ENCODE assay signal across 19 cellular contexts in the genomic region with DNA sequence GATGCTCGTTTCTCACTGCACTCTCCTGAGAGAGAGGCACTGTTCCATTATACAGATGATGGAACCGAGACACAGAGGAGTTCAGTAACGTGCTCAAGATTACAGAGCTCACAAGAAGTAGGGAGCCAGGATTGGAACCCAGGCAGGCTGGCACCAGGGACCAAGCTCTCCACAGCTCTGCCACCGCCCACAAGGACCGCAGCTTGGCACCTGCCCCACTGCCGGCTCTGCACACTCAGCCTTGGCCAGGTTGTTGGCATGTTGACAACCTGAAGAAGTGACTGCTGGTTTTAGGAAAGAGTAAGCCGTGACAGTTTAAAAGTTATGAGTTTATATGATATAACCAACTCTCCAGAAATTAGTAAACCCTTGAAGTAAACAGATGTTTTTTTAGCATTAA. TPM values are rescaled to one million over a fixed set of nuclear protein-coding genes. Genes with fewer than 3 reads are reported as not detected.
A peak's percentile ranks its signal among the peaks of the same experiment; 100 is the strongest.
DNase-seq lines count a peak whose midpoint lies in the region; ATAC-seq and FAIRE-seq lines count a peak whose summit lies in the region.
"Had no signal": no experiment of that assay in that cellular context is flagged by ENCODE, and none has a peak within 500 bp of the region (broad histone marks: within the 10 kb centered on the region; RNA-seq: fewer than 3 reads in every experiment).

No MANE protein-coding gene starts in this region.

- no peak for ATAC-seq in activated naive CD8-positive, alpha-beta T cell treated with anti-CD3 and anti-CD28 coated beads, Interleukin-2, amount 50 U/mL, for 24 hours
- ATAC-seq in T-helper 17 cell, result no peak
- ATAC-seq in left cardiac atrium, result peak; percentile 41 to 62
- ATAC-seq in stimulated activated naive CD8-positive, alpha-beta T cell treated with anti-CD3 and anti-CD28 coated beads, Interleukin-15, amount 100 ng/mL, for 72 hours, result no peak

- no peaks in the 10 kb centered on the region for H3K9me3 Mint-ChIP-seq in activated naive CD8-positive, alpha-beta T cell (ENCODE audit: low read depth)
- no peaks in the 10 kb centered on the region for H3K9me3 Mint-ChIP-seq in activated naive CD8-positive, alpha-beta T cell treated with anti-CD3 and anti-CD28 coated beads, Interleukin-2, amount 50 U/mL, for 24 hours
- H3K9me3 Mint-ChIP-seq in stimulated activated naive CD8-positive, alpha-beta T cell treated with anti-CD3 and anti-CD28 coated beads, Interleukin-15, amount 100 ng/mL, for 72 hours, result no peaks in the 10 kb centered on the region
- H3K9me3 Mint-ChIP-seq: CD14-positive monocyte; IgD-negative memory B cell; nephron progenitor cell; T-helper 2 cell treated with Interferon-gamma antibody and Interleukin-4, amounts not matched to agents 5 μg/mL and 100 μg/mL, for 36 hours had no signal

- peak overlapping the region; percentile 36 for H3K27ac Mint-ChIP-seq in activated naive CD8-positive, alpha-beta T cell
- H3K27ac Mint-ChIP-seq in activated naive CD8-positive, alpha-beta T cell treated with anti-CD3 and anti-CD28 coated beads, Interleukin-2, amount 50 U/mL, for 24 hours, result no peak overlapping the region
- H3K27ac Mint-ChIP-seq in T-helper 17 cell, result peak overlapping the region; percentile 29
- H3K27ac Mint-ChIP-seq in stimulated activated naive CD8-positive, alpha-beta T cell treated with anti-CD3 and anti-CD28 coated beads, Interleukin-15, amount 100 ng/mL, for 72 hours, result peak overlapping the region; percentile 79 to 85
- H3K27ac Mint-ChIP-seq: nephron progenitor cell; T-helper 2 cell treated with Interferon-gamma antibody and Interleukin-4, amounts not matched to agents 5 μg/mL and 100 μg/mL, for 36 hours had no signal

- peaks cover 9% of the 10 kb centered on the region for H3K4me1 Mint-ChIP-seq in activated naive CD8-positive, alpha-beta T cell (ENCODE audit: low read depth)
- no peaks in the 10 kb centered on the region for H3K4me1 Mint-ChIP-seq in activated naive CD8-positive, alpha-beta T cell treated with anti-CD3 and anti-CD28 coated beads, Interleukin-2, amount 50 U/mL, for 24 hours
- peaks cover 16% of the 10 kb centered on the region for H3K4me1 Mint-ChIP-seq in T-helper 17 cell
- H3K4me1 Mint-ChIP-seq in stimulated activated naive CD8-positive, alpha-beta T cell treated with anti-CD3 and anti-CD28 coated beads, Interleukin-15, amount 100 ng/mL, for 72 hours, result peaks cover 11% of the 10 kb centered on the region
- H3K4me1 Mint-ChIP-seq: CD14-positive monocyte had no signal

- intact Hi-C loops in left cardiac atrium (cut with DNase I), result no loop called here

- H3K36me3 Mint-ChIP-seq in activated naive CD8-positive, alpha-beta T cell, result peaks cover 6% of the 10 kb centered on the region
- H3K36me3 Mint-ChIP-seq in activated naive CD8-positive, alpha-beta T cell treated with anti-CD3 and anti-CD28 coated beads, Interleukin-2, amount 50 U/mL, for 24 hours (ENCODE audit: low read depth), result peaks cover 40% of the 10 kb centered on the region
- H3K36me3 Mint-ChIP-seq in T-helper 17 cell (ENCODE audit: low read depth), result peaks cover 8% of the 10 kb centered on the region

- no peak for FAIRE-seq in HTR-8/SVneo (lab: Jason Lieb, UNC)

- DNase-seq in activated naive CD8-positive, alpha-beta T cell treated with anti-CD3 and anti-CD28 coated beads, Interleukin-2, amount 50 U/mL, for 24 hours, result no peak
- DNase-seq in T-helper 17 cell (no peak), left cardiac atrium (no peak), iPS-NIHi7 (ENCODE audit: extremely low spot score) (no peak), HTR-8/SVneo (ENCODE audit: insufficient read length, low spot score) (no peak)
- DNase-seq in stimulated activated naive CD8-positive, alpha-beta T cell treated with anti-CD3 and anti-CD28 coated beads, Interleukin-15, amount 100 ng/mL, for 72 hours, result no peak
- DNase-seq: DMS153, GF-D8, kidney glomerular epithelial cell, NCI-H1417 treated with DMSO at 0.1 percent for 48 hours, NCI-H510A, nephron progenitor cell, SK-N-SH, testis had no signal

- no peaks in the 10 kb centered on the region for H3K27me3 Mint-ChIP-seq in activated naive CD8-positive, alpha-beta T cell
- H3K27me3 Mint-ChIP-seq in activated naive CD8-positive, alpha-beta T cell treated with anti-CD3 and anti-CD28 coated beads, Interleukin-2, amount 50 U/mL, for 24 hours, result no peaks in the 10 kb centered on the region
- no peaks in the 10 kb centered on the region for H3K27me3 Mint-ChIP-seq in T-helper 17 cell
- H3K27me3 Mint-ChIP-seq in stimulated activated naive CD8-positive, alpha-beta T cell treated with anti-CD3 and anti-CD28 coated beads, Interleukin-15, amount 100 ng/mL, for 72 hours, result no peaks in the 10 kb centered on the region
- H3K27me3 Mint-ChIP-seq: IgD-negative memory B cell had no signal

- no peak overlapping the region for H3K4me3 Mint-ChIP-seq in activated naive CD8-positive, alpha-beta T cell
- no peak overlapping the region for H3K4me3 Mint-ChIP-seq in activated naive CD8-positive, alpha-beta T cell treated with anti-CD3 and anti-CD28 coated beads, Interleukin-2, amount 50 U/mL, for 24 hours
- no peak overlapping the region for H3K4me3 Mint-ChIP-seq in T-helper 17 cell
- H3K4me3 Mint-ChIP-seq in stimulated activated naive CD8-positive, alpha-beta T cell treated with anti-CD3 and anti-CD28 coated beads, Interleukin-15, amount 100 ng/mL, for 72 hours, result no peak overlapping the region
- H3K4me3 Mint-ChIP-seq: CD14-positive monocyte; IgD-negative memory B cell; nephron progenitor cell; T-helper 2 cell treated with Interferon-gamma antibody and Interleukin-4, amounts not matched to agents 5 μg/mL and 100 μg/mL, for 36 hours had no signal

- no peaks in the 10 kb centered on the region for H3K9me3 ChIP-seq in T-helper 17 cell (ENCODE audit: control insufficient read depth, low read length, poor library complexity, severe bottlenecking)
- H3K9me3 ChIP-seq: HAP-1, SK-N-SH, testis had no signal

RNA-seq across cellular contexts. Expression of gene ITM2C, which starts 48.0 kb away (rescaled TPM):
- total RNA-seq in T-helper 17 cell, result 10 to 100 TPM; 15.3 to 18.6 TPM
- 10 to 100 TPM; 42.7 to 43.1 TPM for total RNA-seq in left cardiac atrium

Comparison
In these comparisons a context has a peak if more than half of its experiments do, and no peak if none do; other contexts are left out.
1. ATAC-seq: peak in left cardiac atrium (2 of 2); none in activated naive CD8-positive, alpha-beta T cell treated with anti-CD3 and anti-CD28 coated beads, Interleukin-2, amount 50 U/mL, for 24 hours (single experiment), T-helper 17 cell (single experiment) and stimulated activated naive CD8-positive, alpha-beta T cell treated with anti-CD3 and anti-CD28 coated beads, Interleukin-15, amount 100 ng/mL, for 72 hours (single experiment).